In the genomic region with DNA sequence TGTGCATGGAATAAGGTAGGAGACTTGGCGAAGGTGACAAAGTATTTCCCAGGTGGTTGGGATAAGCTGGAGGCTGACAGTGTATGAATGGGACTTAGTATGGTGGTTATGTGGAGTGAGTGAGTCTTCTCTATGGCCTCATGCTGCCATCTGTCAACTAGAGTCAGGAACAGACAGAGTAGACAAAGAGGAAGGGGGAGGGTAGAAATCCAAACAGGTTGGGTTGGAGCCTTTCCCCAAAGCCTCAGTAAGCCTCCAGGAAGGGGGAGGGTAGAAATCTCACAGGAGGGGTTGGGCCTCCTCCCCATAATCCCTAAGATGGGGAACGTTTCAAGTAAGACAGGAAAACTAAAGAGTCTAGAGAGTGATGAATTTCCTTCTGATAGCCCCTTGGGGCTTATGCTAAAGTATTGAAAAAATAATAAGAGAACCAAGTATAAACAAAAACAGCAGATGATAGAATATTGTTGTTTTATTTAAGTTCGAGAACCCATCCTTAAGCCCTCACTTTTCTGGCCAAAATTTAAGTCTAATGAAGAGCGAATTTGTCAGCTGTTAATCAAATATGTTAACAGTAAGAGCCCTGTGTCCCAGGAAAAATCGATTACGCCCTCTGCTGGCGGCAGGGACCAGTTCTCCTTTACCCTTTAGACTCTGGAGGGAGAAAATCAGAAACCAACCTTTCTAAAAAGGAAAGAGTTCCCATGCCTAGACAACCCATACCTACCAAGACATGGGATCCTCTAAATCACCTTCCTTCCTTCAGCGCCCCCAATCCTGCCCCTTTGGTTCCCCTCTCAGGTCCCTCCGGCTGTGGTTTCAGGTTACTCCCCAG, we compare ENCODE assay signal across 8 cellular contexts. TPM values are rescaled to one million over a fixed set of nuclear protein-coding genes. Genes with fewer than 3 reads are reported as not detected.
A peak's percentile ranks its signal among the peaks of the same experiment; 100 is the strongest.
DNase-seq lines count a peak whose midpoint lies in the region; ATAC-seq, FAIRE-seq and TF ChIP-seq lines count a peak whose summit lies in the region.

No MANE protein-coding gene starts in this region.

- TF ChIP-seq CTCF in GM10248 (IDR thresholded peaks at IDR 0.05; ENCODE audit: control extremely low read depth, extremely low read depth, low read depth, missing control alignments) (peak; percentile 78), HFF-Myc (IDR thresholded peaks at IDR 0.05; ENCODE audit: low read depth, low read length, missing control alignments) (peak; percentile 92), K562 (IDR thresholded peaks at IDR 0.05 in 2 of 3, conservative IDR thresholded peaks at IDR 0.05 in 1 of 3; ENCODE audit: insufficient read depth in 2 of 3, low read depth in 1 of 3, low read length in 3 of 3) (peak; percentile 82 to 98 (median 93))

- H3K79me2 ChIP-seq in K562 (ENCODE audit: control insufficient read depth, insufficient read depth, low read length) = no peaks in the 10 kb centered on the region

- peaks cover 30 to 47% of the 10 kb centered on the region in 2 experiments for H3K27me3 ChIP-seq in K562 (ENCODE audit: control insufficient read depth in 2 of 2, insufficient read depth in 2 of 2, low read length in 2 of 2)
- H3K27me3 ChIP-seq in iPS-15b (ENCODE audit: control insufficient read depth, insufficient read depth, low read length) = peaks cover 4% of the 10 kb centered on the region
- peaks cover 0 to 3% (median 0%) of the 10 kb centered on the region in 3 donors for H3K27me3 ChIP-seq in skeletal muscle tissue (ENCODE audit: control insufficient read depth in 3 of 3, insufficient read depth in 3 of 3, low read length in 3 of 3)

- H3K9me3 ChIP-seq in K562 (replicated peaks; ENCODE audit: control insufficient read depth, insufficient read depth, low read depth, low read length) (no peaks in the 10 kb centered on the region), iPS-15b (ENCODE audit: control insufficient read depth, insufficient read depth, low read length) (no peaks in the 10 kb centered on the region), skeletal muscle tissue (ENCODE audit: control insufficient read depth in 3 of 3, low read length in 3 of 3) (no peaks in the 10 kb centered on the region)

- DNase-seq in GM10248 (ENCODE audit: extremely low spot score) (no peak), HFF-Myc (ENCODE audit: extremely low read depth, low read depth) (no peak), NCI-H1092 (lab: John Stamatoyannopoulos, UW) (peak; percentile 36), T-helper 9 cell (peak; percentile 66), K562 (ENCODE audit: extremely low read depth in 1 of 4, low spot score in 3 of 4) (peak in 3 of 4 experiments; percentile 77 to 79 (median 77))

- no peak for TF ChIP-seq EP300 in K562 (IDR thresholded peaks at IDR 0.05; ENCODE audit: low read length)

- H3K27ac ChIP-seq in K562 (ENCODE audit: extremely low read depth, low read depth, low read length) (no peak overlapping the region), skeletal muscle tissue (ENCODE audit: low read depth, low read length) (peak overlapping the region; percentile 80)

- H3K4me2 ChIP-seq in K562 (ENCODE audit: insufficient read depth, low read length) = peak overlapping the region; percentile 72

- under 1% methylated on average over 9 of the region's 9 CpGs for WGBS in K562 (ENCODE audit: insufficient coverage, low coverage, missing lambda C conversion rate)

- TF ChIP-seq RAD21 in K562 (CRISPR knock-in tag; conservative IDR thresholded peaks at IDR 0.05 in 1 of 2, IDR thresholded peaks at IDR 0.05 in 1 of 2) = peak; percentile 35 to 60; a peak in 3 of 4 replicates

- H3K9ac ChIP-seq in K562 (ENCODE audit: insufficient read depth in 1 of 2, low read depth in 2 of 2, low read length in 2 of 2) (no peak overlapping the region), iPS-15b (ENCODE audit: low read depth, low read length) (peak overlapping the region; percentile 24), skeletal muscle tissue (ENCODE audit: low read depth in 1 of 3, low read length in 3 of 3) (peak overlapping the region; percentile 65 to 80 (median 70))

- BruUV-seq in K562 (replicated peaks; lab: Mats Ljungman, UMichigan) = no TSS peak

- in situ Hi-C loops in K562 (cut with MboI) = no loop called here

- FAIRE-seq in K562 (lab: Jason Lieb, UNC) = peak; percentile 94

- H3K4me1 ChIP-seq in K562 (replicated peaks in 1 of 2; ENCODE audit: control insufficient read depth in 2 of 2, insufficient read depth in 2 of 2, low read length in 2 of 2) = 0 out of 5 replicates have a peak, but pooled peaks cover 0 to 2% of the 10 kb centered on the region in 2 experiments
- peaks cover 15% of the 10 kb centered on the region for H3K4me1 ChIP-seq in iPS-15b (ENCODE audit: control insufficient read depth, insufficient read depth, low read length)
- peaks cover 21 to 36% (median 23%) of the 10 kb centered on the region in 3 donors for H3K4me1 ChIP-seq in skeletal muscle tissue (ENCODE audit: control insufficient read depth in 3 of 3, insufficient read depth in 3 of 3, low read length in 3 of 3)

- H4K20me1 ChIP-seq in K562 (replicated peaks; ENCODE audit: control insufficient read depth, insufficient read depth, low read length) = no peaks in the 10 kb centered on the region; the same call in 1 of the 2 replicates

- H3K4me3 ChIP-seq in HFF-Myc (replicated peaks; ENCODE audit: low read depth, low read length) = peak overlapping the region; percentile 29
- H3K4me3 ChIP-seq in K562 = no peak overlapping the region
- peak overlapping the region; percentile 62 for H3K4me3 ChIP-seq in iPS-15b (ENCODE audit: low read depth, low read length)
- peak overlapping the region; percentile 76 to 79 (median 77) for H3K4me3 ChIP-seq in skeletal muscle tissue (ENCODE audit: low read length in 3 of 3)

- no peaks in the 10 kb centered on the region for H3K36me3 ChIP-seq in K562 (ENCODE audit: control insufficient read depth, insufficient read depth, low read length)
- H3K36me3 ChIP-seq in iPS-15b (ENCODE audit: control insufficient read depth, insufficient read depth, low read length) = no peaks in the 10 kb centered on the region
- H3K36me3 ChIP-seq in skeletal muscle tissue (ENCODE audit: control insufficient read depth in 3 of 3, insufficient read depth in 3 of 3, low read length in 3 of 3) = no peaks in the 10 kb centered on the region

- ATAC-seq in K562 (peak; percentile 91), HG03565 (IDR thresholded peaks at IDR 0.05; ENCODE audit: unreplicated experiment) (no peak)

- peak overlapping the region; percentile 52 for H2AFZ ChIP-seq in K562 (ENCODE audit: low read depth, low read length)

- intact Hi-C loops in K562 (cut with micrococcal nuclease) = loop anchor here (1.0 to 2.0 kb wide), 3 partner anchors 32 to 115 kb away; no protein-coding TSS in a partner anchor

- no peaks in the 10 kb centered on the region for H3K9me1 ChIP-seq in K562 (ENCODE audit: control insufficient read depth, insufficient read depth, low read length)

- CTCF ChIA-PET in GM10248 (lab: Yijun Ruan, JAX) (interaction anchor here (0.6 to 4.9 kb wide), 25 partner anchors 10 to 1114 kb away, joined by 3 to 40 read pairs (median 4); no protein-coding TSS in a partner anchor), K562 (lab: Yijun Ruan, JAX; ENCODE audit: low intra/inter-chr PET ratio) (interaction anchor here (1.4 to 2.4 kb wide), 3 partner anchors 28 to 115 kb away, joined by 9 to 10 read pairs (median 9); no protein-coding TSS in a partner anchor)

- POLR2A ChIA-PET in GM10248 (lab: Yijun Ruan, JAX) = no interaction called here
- POLR2A ChIA-PET in K562 (lab: Yijun Ruan, JAX) = interaction anchor here (0.8 to 1.8 kb wide), 2 partner anchors 11 to 37 kb away, joined by 3 to 9 read pairs; no protein-coding TSS in a partner anchor

- TF ChIP-seq POLR2A in K562 (conservative IDR thresholded peaks at IDR 0.05) = no peak

TF ChIP-seq in K562, 482 proteins besides CTCF, POLR2A, EP300 and RAD21 (continues in another document):
- TF ChIP-seq CBX3 (IDR thresholded peaks at IDR 0.05; ENCODE audit: borderline replicate concordance in 1 of 2, low read length in 2 of 2) (0 out of 3 replicates have a peak, but pooled peaks of 1 of the 2 experiments have one; percentile 40), ZBED1 (IDR thresholded peaks at IDR 0.05) (no peak)

RNA-seq across cellular contexts. Expression of a gene that starts 1.8 kb away (rescaled TPM):
- total RNA-seq in K562 (2011; cell fraction: chromatin; rRNA removed; ENCODE audit: low replicate concordance) = not detected in 2 replicates
- total RNA-seq in K562 (2011; cell fraction: nucleolus; rRNA removed) = not detected in 2 replicates
- total RNA-seq in K562 (2011; cell fraction: nucleoplasm; rRNA removed) = not detected in 2 replicates
- not detected in 2 replicates for total RNA-seq in K562 (2014; rRNA removed)
- total RNA-seq in K562 (2014; rRNA removed; fragmentation: Illumina TruSeq; extraction: Trizol) = not detected in 2 replicates
- not detected in 2 replicates for total RNA-seq in K562 (2015; rRNA removed; fragmentation: Illumina TruSeq; extraction: Trizol)
- total RNA-seq in K562 (2021) = not detected in 2 replicates
- not detected in 2 replicates for polyA plus RNA-seq in K562 (2011; rRNA removed)
- not detected in 2 replicates for polyA plus RNA-seq in K562 (2011; cell fraction: cytosol; rRNA removed)
- polyA plus RNA-seq in K562 (2011; cell fraction: nucleus; rRNA removed) = not detected in 2 replicates
- polyA plus RNA-seq in K562 (2012) = not detected in 2 replicates
- not detected in 2 replicates for polyA plus RNA-seq in K562 (2014; fragmentation: Illumina TruSeq; extraction: Trizol)
- not detected for polyA plus RNA-seq in K562 (2014; fragmentation: Nextera tagmentation; extraction: Ambion mirVana)
- polyA plus RNA-seq in K562 (2014; rRNA removed) = not detected in 2 replicates
- not detected in 2 replicates for polyA minus RNA-seq in K562 (2011; rRNA and poly(A)+ RNA removed)
- not detected in 2 replicates for polyA minus RNA-seq in K562 (2011; cell fraction: cytosol; rRNA and poly(A)+ RNA removed)
- not detected in 2 replicates for polyA minus RNA-seq in K562 (2011; cell fraction: nucleus; rRNA and poly(A)+ RNA removed)
- under 0.01 TPM for total RNA-seq in skeletal muscle tissue

RNA-seq across cellular contexts. Expression of a gene that starts 19.8 kb away (rescaled TPM):
- not detected in 2 replicates for total RNA-seq in K562 (2011; cell fraction: chromatin; rRNA removed; ENCODE audit: low replicate concordance)
- not detected in 2 replicates for total RNA-seq in K562 (2011; cell fraction: nucleolus; rRNA removed)
- not detected in 2 replicates for total RNA-seq in K562 (2011; cell fraction: nucleoplasm; rRNA removed)
- not detected in 2 replicates for total RNA-seq in K562 (2014; rRNA removed)
- total RNA-seq in K562 (2014; rRNA removed; fragmentation: Illumina TruSeq; extraction: Trizol) = not detected in 2 replicates
- not detected in 2 replicates for total RNA-seq in K562 (2015; rRNA removed; fragmentation: Illumina TruSeq; extraction: Trizol)
- total RNA-seq in K562 (2021) = not detected in 2 replicates
- polyA plus RNA-seq in K562 (2011; rRNA removed) = not detected in 2 replicates
- polyA plus RNA-seq in K562 (2011; cell fraction: cytosol; rRNA removed) = not detected in 2 replicates
- polyA plus RNA-seq in K562 (2011; cell fraction: nucleus; rRNA removed) = not detected in 2 replicates
- polyA plus RNA-seq in K562 (2012) = not detected in 2 replicates
- polyA plus RNA-seq in K562 (2014; fragmentation: Illumina TruSeq; extraction: Trizol) = not detected in 2 replicates
- polyA plus RNA-seq in K562 (2014; fragmentation: Nextera tagmentation; extraction: Ambion mirVana) = not detected
- polyA plus RNA-seq in K562 (2014; rRNA removed) = not detected in 2 replicates
- polyA minus RNA-seq in K562 (2011; rRNA and poly(A)+ RNA removed) = not detected in 2 replicates
- polyA minus RNA-seq in K562 (2011; cell fraction: cytosol; rRNA and poly(A)+ RNA removed) = not detected in 2 replicates
- not detected in 2 replicates for polyA minus RNA-seq in K562 (2011; cell fraction: nucleus; rRNA and poly(A)+ RNA removed)
- total RNA-seq in skeletal muscle tissue = not detected

Comparison
In these comparisons a context has a peak if more than half of its experiments do, and no peak if none do; other contexts are left out.
1. DNase-seq: peak in NCI-H1092 (single experiment), T-helper 9 cell (single experiment) and K562 (3 of 4); none in GM10248 (single experiment) and HFF-Myc (single experiment).
2. H3K9ac ChIP-seq: peak in iPS-15b (single experiment) and skeletal muscle tissue (3 of 3); none in K562 (0 of 2).
3. Peak in every context shown above with its lines, with median percentiles within 50 percentile points of each other: CTCF ChIP-seq.